ENCODE assay signal across 8 cellular contexts in genomic region chr15:33194704-33195261, GRCh38. TPM values are rescaled to one million over a fixed set of nuclear protein-coding genes. Genes with fewer than 3 reads are reported as not detected.
DNase-seq lines count a peak whose midpoint lies in the region; ATAC-seq and TF ChIP-seq lines count a peak whose summit lies in the region.

Gene FMN1, minus strand, starts transcription at chr15:33194714. Its CDS starts 39,800 bp downstream, at chr15:33154914.

- H3K36me3 ChIP-seq in NT2/D1 (ENCODE audit: insufficient read depth, insufficient read length, low read length) = no peaks in the 10 kb centered on the region

- H3K9me3 ChIP-seq in NT2/D1 (ENCODE audit: insufficient read depth, low read length) (no peaks in the 10 kb centered on the region), mononuclear cell (ENCODE audit: low read depth, low read length) (no peaks in the 10 kb centered on the region)

- peak within 1 kb of the TSS; percentile 59 for H3K4me3 ChIP-seq in NT2/D1 (ENCODE audit: insufficient read length, low read depth)
- peak within 1 kb of the TSS; percentile 30 for H3K4me3 ChIP-seq in mononuclear cell (ENCODE audit: low read length)

- TF ChIP-seq CTCF in AG09319 (IDR thresholded peaks at IDR 0.05; ENCODE audit: low read depth, low read length) = no peak

- TF ChIP-seq POLR2A in erythroblast (IDR thresholded peaks at IDR 0.05; ENCODE audit: low read length) = peak; percentile 35

- ATAC-seq in GM19328 (IDR thresholded peaks at IDR 0.05; ENCODE audit: unreplicated experiment) (peak; percentile 89), HG03469 (IDR thresholded peaks at IDR 0.05; ENCODE audit: unreplicated experiment) (peak; percentile 85)
- ATAC-seq in activated T-cell treated with anti-CD3 and anti-CD28 coated beads, Interleukin-2, amount 50 U/mL, for 4 hours = peak; percentile 99

- H3K27me3 ChIP-seq in NT2/D1 (ENCODE audit: insufficient read depth, insufficient read length) = peaks cover 2% of the 10 kb centered on the region
- no peaks in the 10 kb centered on the region for H3K27me3 ChIP-seq in mononuclear cell (ENCODE audit: insufficient read depth, low read length)

- peak within 1 kb of the TSS; percentile 76 for H3K4me3 Mint-ChIP-seq in activated T-cell treated with anti-CD3 and anti-CD28 coated beads, Interleukin-2, amount 50 U/mL, for 4 hours

- H3K36me3 Mint-ChIP-seq in activated T-cell treated with anti-CD3 and anti-CD28 coated beads, Interleukin-2, amount 50 U/mL, for 4 hours (ENCODE audit: insufficient read depth) = no peaks in the 10 kb centered on the region

- peaks cover 5% of the 10 kb centered on the region for H3K4me1 ChIP-seq in NT2/D1 (ENCODE audit: insufficient read depth, insufficient read length)
- peaks cover 11% of the 10 kb centered on the region for H3K4me1 ChIP-seq in mononuclear cell (ENCODE audit: insufficient read depth, low read length)

- DNase-seq in AG09319 (ENCODE audit: extremely low read depth, low read depth) (peak; percentile 70), NT2/D1 (ENCODE audit: low read depth, low spot score) (peak; percentile 88), erythroblast (lab: John Stamatoyannopoulos, UW) (peak; percentile 95 to 97)
- peak; percentile 86 for DNase-seq in activated T-cell treated with anti-CD3 and anti-CD28 coated beads, Interleukin-2, amount 50 U/mL, for 4 hours
- peak; percentile 73 for DNase-seq in stimulated activated CD8-positive, alpha-beta memory T cell treated with anti-CD3 and anti-CD28 coated beads, Interleukin-15, amount 100 ng/mL, for 24 hours (ENCODE audit: low read depth)

- no peaks in the 10 kb centered on the region for H3K9me3 Mint-ChIP-seq in activated T-cell treated with anti-CD3 and anti-CD28 coated beads, Interleukin-2, amount 50 U/mL, for 4 hours

- H3K9ac ChIP-seq in NT2/D1 (ENCODE audit: insufficient read length, low read depth) = peak within 1 kb of the TSS; percentile 67

- H3K27me3 Mint-ChIP-seq in activated T-cell treated with anti-CD3 and anti-CD28 coated beads, Interleukin-2, amount 50 U/mL, for 4 hours (ENCODE audit: low read depth) = peaks cover 3% of the 10 kb centered on the region

- H3K4me1 Mint-ChIP-seq in activated T-cell treated with anti-CD3 and anti-CD28 coated beads, Interleukin-2, amount 50 U/mL, for 4 hours (ENCODE audit: low read depth) = peaks cover 24% of the 10 kb centered on the region

RNA-seq across cellular contexts. Expression of gene FMN1, which starts in this region (rescaled TPM):
- total RNA-seq in activated T-cell treated with anti-CD3 and anti-CD28 coated beads, Interleukin-2, amount 50 U/mL, for 4 hours = under 1 TPM; 0.14 to 0.66 (median 0.48) TPM
- 31.2 TPM for total RNA-seq in mononuclear cell

Comparison
In these comparisons a context has a peak if more than half of its experiments do, and no peak if none do; other contexts are left out.
1. Peak in every context shown above with its lines: DNase-seq, ATAC-seq and H3K4me3 ChIP-seq.
2. RNA of gene FMN1 (total RNA-seq): 31.2 TPM in mononuclear cell (single experiment); 0.14 to 0.66 TPM in activated T-cell treated with anti-CD3 and anti-CD28 coated beads, Interleukin-2, amount 50 U/mL, for 4 hours; every median in the first group is over 10 times any median in the second.
3. Peak in DNase-seq and ATAC-seq in activated T-cell treated with anti-CD3 and anti-CD28 coated beads, Interleukin-2, amount 50 U/mL, for 4 hours; RNA of the gene not detected or under 1 TPM.